ENCODE assay signal across 3 cellular contexts in genomic region chr3:88534534-88534933, GRCh38.
TF ChIP-seq lines count a peak whose summit lies in the region.

No MANE protein-coding gene starts in this region.

TF ChIP-seq in HepG2, 621 proteins besides CTCF, POLR2A, EP300 and RAD21:
- TF ChIP-seq CREB3 (CRISPR knock-in tag; IDR thresholded peaks at IDR 0.05) = no peak
- peak; percentile 70 for TF ChIP-seq RAD51 (IDR thresholded peaks at IDR 0.05; ENCODE audit: borderline replicate concordance)
TF ChIP-seq in HepG2: peak in this region for 1.

TF ChIP-seq in GM12878, 131 proteins besides CTCF, POLR2A, EP300 and RAD21:
- TF ChIP-seq RAD51 (IDR thresholded peaks at IDR 0.05) = peak; percentile 26; the same call in 1 of the 2 replicates
- no peak for TF ChIP-seq ZNF24 (IDR thresholded peaks at IDR 0.05)
TF ChIP-seq in GM12878: peak in this region for 1.

TF ChIP-seq in K562, 482 proteins besides CTCF, POLR2A, EP300 and RAD21:
- TF ChIP-seq TFE3 (CRISPR knock-in tag; IDR thresholded peaks at IDR 0.05) (peak; percentile 62), MTA2 (IDR thresholded peaks at IDR 0.05; ENCODE audit: low read depth) (no peak)
